Comparison of ENCODE assay signal across 14 cellular contexts in genomic region chr2:205650450-205650849, GRCh38. TPM values are rescaled to one million over a fixed set of nuclear protein-coding genes. Genes with fewer than 3 reads are reported as not detected.
DNase-seq lines count a peak whose midpoint lies in the region; ATAC-seq and TF ChIP-seq lines count a peak whose summit lies in the region.
"Had no signal": no experiment of that assay in that cellular context is flagged by ENCODE, and none has a peak within 500 bp of the region (broad histone marks: within the 10 kb centered on the region; RNA-seq: fewer than 3 reads in every experiment).

No MANE protein-coding gene starts in this region.

- peaks cover 13% of the 10 kb centered on the region for H3K4me1 ChIP-seq in RWPE2 (ENCODE audit: insufficient read depth, poor library complexity, severe bottlenecking)
- peaks cover 8 to 12% of the 10 kb centered on the region in 2 donors for H3K4me1 ChIP-seq in neuronal stem cell (ENCODE audit: control insufficient read depth in 2 of 2, insufficient read depth in 1 of 2, low read depth in 1 of 2, low read length in 2 of 2)
- H3K4me1 ChIP-seq in testis = no peaks in the 10 kb centered on the region
- H3K4me1 ChIP-seq in gastrocnemius medialis = no peaks in the 10 kb centered on the region
- H3K4me1 ChIP-seq: colonic mucosa, psoas muscle had no signal

- H3K4ac ChIP-seq in neuronal stem cell (ENCODE audit: low read length) = no peak overlapping the region

- ATAC-seq in RWPE2 (ENCODE audit: low read depth) = peak; percentile 98
- no peak for ATAC-seq in gastrocnemius medialis
- ATAC-seq in HG03095 (IDR thresholded peaks at IDR 0.05; ENCODE audit: unreplicated experiment) = no peak
- ATAC-seq: activated CD4-positive, CD25-positive, alpha-beta regulatory T cell treated with anti-CD3 and anti-CD28 coated beads, Interleukin-2, amount 50 U/mL, for 24 hours; HCT116; psoas muscle had no signal

- H4K91ac ChIP-seq in neuronal stem cell (ENCODE audit: low read depth, low read length, poor library complexity) = no peak overlapping the region

- no peaks in the 10 kb centered on the region for H3K79me1 ChIP-seq in neuronal stem cell (ENCODE audit: low read depth, low read length)

- no peak overlapping the region for H2AK5ac ChIP-seq in neuronal stem cell (ENCODE audit: low read depth, low read length)

- H2AFZ ChIP-seq in neuronal stem cell (ENCODE audit: low read length) = peak overlapping the region; percentile 66

- H3K18ac ChIP-seq in neuronal stem cell (ENCODE audit: low read length) = no peak overlapping the region

- H3K9ac ChIP-seq in neuronal stem cell (ENCODE audit: low read depth, low read length, poor library complexity) = no peak overlapping the region

- TF ChIP-seq CTCF in RWPE2 (IDR thresholded peaks at IDR 0.05; ENCODE audit: poor library complexity, severe bottlenecking) (no peak), fibroblast of pulmonary artery (IDR thresholded peaks at IDR 0.05; ENCODE audit: low read length, missing control alignments) (no peak), testis (IDR thresholded peaks at IDR 0.05) (no peak), gastrocnemius medialis (IDR thresholded peaks at IDR 0.05 in 4 of 5, conservative IDR thresholded peaks at IDR 0.05 in 1 of 5) (no peak)

- no peak overlapping the region for H2BK120ac ChIP-seq in neuronal stem cell (ENCODE audit: low read depth, low read length)

- H3K4me3 ChIP-seq in RWPE2 (ENCODE audit: severe bottlenecking) (no peak overlapping the region), fibroblast of pulmonary artery (replicated peaks; ENCODE audit: low read depth, low read length) (no peak overlapping the region), neuronal stem cell (ENCODE audit: low read length in 2 of 2) (no peak overlapping the region), testis (no peak overlapping the region), gastrocnemius medialis (no peak overlapping the region)
- H3K4me3 ChIP-seq: colonic mucosa, psoas muscle had no signal

- no peak overlapping the region for H2BK15ac ChIP-seq in neuronal stem cell (ENCODE audit: low read length)

- no peak overlapping the region for H3K23ac ChIP-seq in neuronal stem cell (ENCODE audit: low read depth, low read length, poor library complexity)

- no peak overlapping the region for H2BK5ac ChIP-seq in neuronal stem cell (ENCODE audit: low read length)

- intact Hi-C loops in testis (cut with DNase I; ENCODE audit: low total_unique reads) = no loop called here
- intact Hi-C loops in gastrocnemius medialis (cut with DNase I; ENCODE audit: low total_unique reads) = no loop called here

- no peak overlapping the region for H3K14ac ChIP-seq in neuronal stem cell (ENCODE audit: low read length)

- H2BK12ac ChIP-seq in neuronal stem cell (ENCODE audit: low read length) = no peak overlapping the region

- H3K4me2 ChIP-seq in neuronal stem cell (ENCODE audit: insufficient read depth, low read length, poor library complexity, severe bottlenecking) = no peak overlapping the region

- DNase-seq in GM04503 (ENCODE audit: low read depth) (peak; percentile 93), RWPE2 (ENCODE audit: low spot score) (no peak), fibroblast of pulmonary artery (ENCODE audit: low read depth) (peak; percentile 93), neuronal stem cell (ENCODE audit: low spot score) (peak; percentile 43), testis (no peak), gastrocnemius medialis (no peak), NK-92 (lab: John Stamatoyannopoulos, UW; ENCODE audit: unreplicated experiment) (no peak)
- DNase-seq: colonic mucosa, kidney, NCI-H1417 treated with DMSO at 0.1 percent for 48 hours, psoas muscle had no signal

- H3K9me3 ChIP-seq in RWPE2 (ENCODE audit: severe bottlenecking) = no peaks in the 10 kb centered on the region
- H3K9me3 ChIP-seq in neuronal stem cell (replicated peaks in 1 of 2; ENCODE audit: control insufficient read depth in 2 of 2, insufficient read depth in 1 of 2, low read depth in 1 of 2, low read length in 2 of 2) = peaks cover 1 to 18% of the 10 kb centered on the region in 2 donors
- H3K9me3 ChIP-seq in testis = no peaks in the 10 kb centered on the region
- H3K9me3 ChIP-seq in gastrocnemius medialis = no peaks in the 10 kb centered on the region
- H3K9me3 ChIP-seq: colonic mucosa, psoas muscle had no signal

- no peak overlapping the region for H4K8ac ChIP-seq in neuronal stem cell (ENCODE audit: low read depth, low read length)

- H3K36me3 ChIP-seq in RWPE2 (ENCODE audit: low read depth) (no peaks in the 10 kb centered on the region), neuronal stem cell (replicated peaks in 1 of 2; ENCODE audit: control insufficient read depth in 2 of 2, insufficient read depth in 2 of 2, low read length in 2 of 2) (no peaks in the 10 kb centered on the region), testis (ENCODE audit: low read depth, missing control alignments) (no peaks in the 10 kb centered on the region), gastrocnemius medialis (no peaks in the 10 kb centered on the region)
- H3K36me3 ChIP-seq: colonic mucosa had no signal

- in situ Hi-C loops in gastrocnemius medialis (cut with MboI; ENCODE audit: low sequenced_read_pairs in 4 of 4) = no loop called here

- TF ChIP-seq POLR2A in testis (IDR thresholded peaks at IDR 0.05) = no peak
- TF ChIP-seq POLR2A in gastrocnemius medialis (IDR thresholded peaks at IDR 0.05) = no peak

- H3K27ac ChIP-seq in RWPE2 (ENCODE audit: poor library complexity, severe bottlenecking) (no peak overlapping the region), neuronal stem cell (replicated peaks; ENCODE audit: low read length) (peak overlapping the region; percentile 50), testis (no peak overlapping the region), gastrocnemius medialis (no peak overlapping the region)
- H3K27ac ChIP-seq: colonic mucosa, psoas muscle had no signal

- no CpG with 5 or more reads among the region's 4 CpGs for WGBS in neuronal stem cell (ENCODE audit: extremely low coverage in 2 of 2, insufficient read length in 2 of 2, insufficient replicate concordance in 1 of 2), 2 donors
- 78 to 83% methylated on average over 4 of the region's 4 CpGs for WGBS in testis, 2 donors

- no peaks in the 10 kb centered on the region for H3K27me3 ChIP-seq in RWPE2 (ENCODE audit: insufficient read depth, poor library complexity, severe bottlenecking)
- H3K27me3 ChIP-seq in neuronal stem cell (ENCODE audit: control insufficient read depth in 3 of 3, insufficient read depth in 3 of 3, low read depth in 1 of 3, low read length in 3 of 3) = no peaks in the 10 kb centered on the region
- no peaks in the 10 kb centered on the region for H3K27me3 ChIP-seq in testis
- no peaks in the 10 kb centered on the region for H3K27me3 ChIP-seq in gastrocnemius medialis
- H3K27me3 ChIP-seq: colonic mucosa had no signal

RNA-seq across cellular contexts. Expression of gene NRP2, which starts 31.9 kb away (rescaled TPM):
- polyA plus RNA-seq in neuronal stem cell (2013, experiment 1 of 2) = 7.6 TPM
- 7.4 TPM for polyA plus RNA-seq in neuronal stem cell (2013, experiment 2 of 2)
- total RNA-seq in testis (1 to 10 TPM; 6.3 TPM), gastrocnemius medialis (1 to 10 TPM; 1.6 to 4.1 (median 2.2) TPM)
- polyA plus RNA-seq in testis (ENCODE audit: insufficient read depth, low read depth, low replicate concordance) = 10.6 TPM

Comparison
In these comparisons a context has a peak if more than half of its experiments do, and no peak if none do; other contexts are left out.
1. DNase-seq: peak in GM04503 (single experiment), fibroblast of pulmonary artery (single experiment) and neuronal stem cell (single experiment); none in RWPE2 (single experiment), testis (single experiment), gastrocnemius medialis (0 of 2) and NK-92 (single experiment).